8 cellular contexts compared by ENCODE assay signal in the genomic region with DNA sequence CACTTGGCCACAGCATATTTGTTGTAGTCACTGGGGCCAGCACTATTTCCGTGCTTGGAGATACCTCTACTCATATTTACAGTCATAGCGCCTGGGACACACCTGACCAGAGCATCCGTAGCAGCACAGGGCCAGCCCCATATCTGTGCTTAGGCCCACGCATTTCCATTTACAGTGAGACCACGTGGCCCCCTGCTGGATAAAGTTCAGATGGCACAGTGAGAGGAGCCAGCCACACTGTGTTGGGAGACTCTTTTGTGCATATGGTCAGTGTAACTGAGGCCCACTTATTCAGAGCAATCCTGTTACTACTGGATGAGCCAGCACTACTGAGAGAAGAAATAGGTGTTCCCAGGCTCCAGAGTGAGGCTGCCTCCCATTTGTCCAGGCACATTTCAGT.
DNase-seq lines count a peak whose midpoint lies in the region; ATAC-seq and TF ChIP-seq lines count a peak whose summit lies in the region.

No MANE protein-coding gene starts in this region.

- CTCF ChIA-PET in A673 (lab: Charles Lee), result interaction anchor here (1.2 to 1.5 kb wide), 2 partner anchors 104 to 110 kb away, joined by 9 to 15 read pairs; no protein-coding TSS in a partner anchor
- CTCF ChIA-PET in activated CD4-positive, alpha-beta memory T cell treated with anti-CD3 and anti-CD28 coated beads, Interleukin-2, amount 10 ng/mL, durations not matched to agents 7 days and 5 days (lab: Charles Lee), result interaction anchor here (0.9 to 2.5 kb wide), 8 partner anchors 10 to 256 kb away, joined by 3 to 18 read pairs (median 5); no protein-coding TSS in a partner anchor

- H3K27ac ChIP-seq in A673 (ENCODE audit: low read depth, low read length, poor library complexity, severe bottlenecking) (no peak overlapping the region), KMS-11 (no peak overlapping the region), heart right ventricle (no peak overlapping the region)

- H3K4me2 ChIP-seq in KMS-11, result no peak overlapping the region

- H3K27me3 ChIP-seq in A673 (replicated peaks; ENCODE audit: insufficient read depth, low read depth, low read length, poor library complexity) (no peaks in the 10 kb centered on the region), H7 (ENCODE audit: control insufficient read depth, insufficient read depth, low read length) (no peaks in the 10 kb centered on the region), KMS-11 (ENCODE audit: insufficient read depth, low read depth) (no peaks in the 10 kb centered on the region), heart right ventricle (no peaks in the 10 kb centered on the region)

- H3K4me3 ChIP-seq in A673 (ENCODE audit: low read depth, low read length, poor library complexity, severe bottlenecking), result no peak overlapping the region
- H3K4me3 ChIP-seq in H7 (ENCODE audit: insufficient read depth, low read depth, low read length), result no peak overlapping the region
- no peak overlapping the region for H3K4me3 ChIP-seq in KMS-11 (IDR thresholded peaks at IDR 0.05; ENCODE audit: insufficient read depth, low read depth, low read length)
- no peak overlapping the region for H3K4me3 ChIP-seq in heart right ventricle

- no TSS peak for BruUV-seq in A673 (replicated peaks; lab: Mats Ljungman, UMichigan)

- H4K20me1 ChIP-seq in KMS-11 (ENCODE audit: insufficient read depth), result no peaks in the 10 kb centered on the region

- no peak overlapping the region for H2AFZ ChIP-seq in KMS-11 (ENCODE audit: low read depth)

- intact Hi-C loops in A673 (cut with micrococcal nuclease; ENCODE audit: unreplicated experiment) (loop anchor here (2.0 kb wide), 1 partner anchor 110 kb away; no protein-coding TSS in a partner anchor), heart right ventricle (cut with DNase I) (loop anchor here in 7 of 10 donors (2.0 to 10.0 kb wide), 4 partner anchors 102 to 109 kb away; no protein-coding TSS in a partner anchor)

- 32 to 40% methylated on average over 5 of the region's 5 CpGs for WGBS in heart right ventricle, 2 donors

- no peaks in the 10 kb centered on the region for H3K9me3 Mint-ChIP-seq in activated CD4-positive, alpha-beta memory T cell treated with anti-CD3 and anti-CD28 coated beads, Interleukin-2, amount 10 ng/mL, durations not matched to agents 7 days and 5 days

- H3K9me3 ChIP-seq in A673 (ENCODE audit: low read depth, low read length, poor library complexity, severe bottlenecking), result no peaks in the 10 kb centered on the region
- no peaks in the 10 kb centered on the region for H3K9me3 ChIP-seq in heart right ventricle

- no peak overlapping the region for H3K9ac ChIP-seq in KMS-11

- TF ChIP-seq CTCF in A673 (conservative IDR thresholded peaks at IDR 0.05; ENCODE audit: low read depth, low read length) (peak; percentile 71), GM10266 (IDR thresholded peaks at IDR 0.05; ENCODE audit: control insufficient read depth, insufficient read depth, low read depth, missing control alignments) (peak; percentile 68), KMS-11 (conservative IDR thresholded peaks at IDR 0.05; ENCODE audit: low read depth, low read length) (peak; percentile 80), heart right ventricle (IDR thresholded peaks at IDR 0.05) (peak in 8 of 9 donors; percentile 10 to 57 (median 43))

- DNase-seq in A673 (ENCODE audit: low spot score) (peak; percentile 62), GM10266 (ENCODE audit: extremely low spot score) (peak; percentile 68), H7 (peak; percentile 60), heart right ventricle (peak in 1 of 2 donors; percentile 22), NCI-H187 treated with DMSO at 0.1 percent for 48 hours (lab: John Stamatoyannopoulos, UW) (no peak)
- DNase-seq in activated CD4-positive, alpha-beta memory T cell treated with anti-CD3 and anti-CD28 coated beads, Interleukin-2, amount 10 ng/mL, durations not matched to agents 7 days and 5 days, result peak; percentile 28
- peak in 2 of 3 donors; percentile 23 to 30 for DNase-seq in stimulated activated CD4-positive, alpha-beta T cell treated with anti-CD3 and anti-CD28 coated beads, Interleukin-12 subunit alpha, Interleukin-12 subunit beta, amount 100 ng/mL, for 48 hours (ENCODE audit: low read depth in 2 of 3, low spot score in 1 of 3)

- no peaks in the 10 kb centered on the region for H3K27me3 Mint-ChIP-seq in activated CD4-positive, alpha-beta memory T cell treated with anti-CD3 and anti-CD28 coated beads, Interleukin-2, amount 10 ng/mL, durations not matched to agents 7 days and 5 days

- H3K4me1 ChIP-seq in A673 (ENCODE audit: insufficient read depth, low read length, poor library complexity, severe bottlenecking) (no peaks in the 10 kb centered on the region), KMS-11 (ENCODE audit: low read depth, poor library complexity, severe bottlenecking) (peaks cover 3% of the 10 kb centered on the region), heart right ventricle (no peaks in the 10 kb centered on the region)

- POLR2A ChIA-PET in A673 (lab: Charles Lee; ENCODE audit: low non-redundant PET), result no interaction called here
- POLR2A ChIA-PET in activated CD4-positive, alpha-beta memory T cell treated with anti-CD3 and anti-CD28 coated beads, Interleukin-2, amount 10 ng/mL, durations not matched to agents 7 days and 5 days (lab: Charles Lee), result no interaction called here

- H3K36me3 Mint-ChIP-seq in activated CD4-positive, alpha-beta memory T cell treated with anti-CD3 and anti-CD28 coated beads, Interleukin-2, amount 10 ng/mL, durations not matched to agents 7 days and 5 days (ENCODE audit: low read depth), result no peaks in the 10 kb centered on the region

- H3K36me3 ChIP-seq in A673 (ENCODE audit: insufficient read depth, low read length, poor library complexity, severe bottlenecking) (no peaks in the 10 kb centered on the region), H7 (replicated peaks; ENCODE audit: control insufficient read depth, insufficient read depth, low read length) (no peaks in the 10 kb centered on the region), KMS-11 (ENCODE audit: insufficient read depth) (no peaks in the 10 kb centered on the region), heart right ventricle (no peaks in the 10 kb centered on the region)

- ATAC-seq in heart right ventricle, result peak in 6 of 8 donors; percentile 20 to 82 (median 74)

- no peak overlapping the region for H3K4me3 Mint-ChIP-seq in activated CD4-positive, alpha-beta memory T cell treated with anti-CD3 and anti-CD28 coated beads, Interleukin-2, amount 10 ng/mL, durations not matched to agents 7 days and 5 days

- no peaks in the 10 kb centered on the region for H3K4me1 Mint-ChIP-seq in activated CD4-positive, alpha-beta memory T cell treated with anti-CD3 and anti-CD28 coated beads, Interleukin-2, amount 10 ng/mL, durations not matched to agents 7 days and 5 days

- no peak overlapping the region for H3K27ac Mint-ChIP-seq in activated CD4-positive, alpha-beta memory T cell treated with anti-CD3 and anti-CD28 coated beads, Interleukin-2, amount 10 ng/mL, durations not matched to agents 7 days and 5 days

- no peaks in the 10 kb centered on the region for H3K79me2 ChIP-seq in KMS-11 (ENCODE audit: insufficient read depth, low read depth)
